Comparison of ENCODE assay signal across 15 cellular contexts in genomic region chr10:15046626-15047025, GRCh38. TPM values are rescaled to one million over a fixed set of nuclear protein-coding genes. Genes with fewer than 3 reads are reported as not detected.
A peak's percentile ranks its signal among the peaks of the same experiment; 100 is the strongest.
DNase-seq lines count a peak whose midpoint lies in the region; ATAC-seq and TF ChIP-seq lines count a peak whose summit lies in the region.
"Had no signal": no experiment of that assay in that cellular context is flagged by ENCODE, and none has a peak within 500 bp of the region (broad histone marks: within the 10 kb centered on the region; RNA-seq: fewer than 3 reads in every experiment).

No MANE protein-coding gene starts in this region.

- H3K27me3 Mint-ChIP-seq in nephron (ENCODE audit: low read depth) = no peaks in the 10 kb centered on the region
- H3K27me3 Mint-ChIP-seq in activated T-cell treated with anti-CD3 and anti-CD28 coated beads, Interleukin-2, amount 50 U/mL, for 4 hours (ENCODE audit: low read depth) = no peaks in the 10 kb centered on the region
- H3K27me3 Mint-ChIP-seq: activated CD4-positive, alpha-beta memory T cell treated with anti-CD3 and anti-CD28 coated beads, Interleukin-2, amount 10 ng/mL, durations not matched to agents 7 days and 5 days had no signal

- H3K27ac Mint-ChIP-seq in nephron = peak overlapping the region; percentile 93 to 96 (median 95)
- H3K27ac Mint-ChIP-seq: activated CD4-positive, alpha-beta memory T cell treated with anti-CD3 and anti-CD28 coated beads, Interleukin-2, amount 10 ng/mL, durations not matched to agents 7 days and 5 days; activated T-helper 1 cell treated with anti-CD3 and anti-CD28 coated beads, Interleukin-12 subunit alpha, Interleukin-12 subunit beta, Interleukin-2, Interleukin-4 antibody, amounts not matched to agents 30 ng/mL and 10 ng/mL and 1 ng/mL, durations not matched to agents 14 hours and 24 hours and 36 hours had no signal

- H3K4me1 Mint-ChIP-seq in nephron = peaks cover 8% of the 10 kb centered on the region
- H3K4me1 Mint-ChIP-seq in activated T-cell treated with anti-CD3 and anti-CD28 coated beads, Interleukin-2, amount 50 U/mL, for 4 hours (ENCODE audit: low read depth) = peaks cover 6% of the 10 kb centered on the region

- H3K4me3 Mint-ChIP-seq in nephron = peak overlapping the region in 1 of 3 experiments; percentile 18
- H3K4me3 Mint-ChIP-seq in activated T-cell treated with anti-CD3 and anti-CD28 coated beads, Interleukin-2, amount 50 U/mL, for 4 hours = no peak overlapping the region
- H3K4me3 Mint-ChIP-seq: activated CD4-positive, alpha-beta memory T cell treated with anti-CD3 and anti-CD28 coated beads, Interleukin-2, amount 10 ng/mL, durations not matched to agents 7 days and 5 days; activated T-helper 1 cell treated with anti-CD3 and anti-CD28 coated beads, Interleukin-12 subunit alpha, Interleukin-12 subunit beta, Interleukin-2, Interleukin-4 antibody, amounts not matched to agents 30 ng/mL and 10 ng/mL and 1 ng/mL, durations not matched to agents 14 hours and 24 hours and 36 hours had no signal

- DNase-seq in AG08396 (ENCODE audit: low spot score) (peak; percentile 11), LHCN-M2 (ENCODE audit: low read depth) (peak; percentile 28), dedifferentiated amniotic fluid mesenchymal stem cell (ENCODE audit: extremely low spot score) (peak; percentile 80)
- no peak for DNase-seq in activated T-cell treated with anti-CD3 and anti-CD28 coated beads, Interleukin-2, amount 50 U/mL, for 4 hours
- DNase-seq: activated CD4-positive, alpha-beta memory T cell treated with anti-CD3 and anti-CD28 coated beads, Interleukin-2, amount 10 ng/mL, durations not matched to agents 7 days and 5 days; AML-193; mucosa of descending colon; NCI-H1694; NCI-H510A; ovary had no signal

- no peaks in the 10 kb centered on the region for H3K36me3 Mint-ChIP-seq in nephron (ENCODE audit: low read depth)
- no peaks in the 10 kb centered on the region for H3K36me3 Mint-ChIP-seq in activated T-cell treated with anti-CD3 and anti-CD28 coated beads, Interleukin-2, amount 50 U/mL, for 4 hours (ENCODE audit: insufficient read depth)

- TF ChIP-seq POLR2A in GM18505 (IDR thresholded peaks at IDR 0.05; ENCODE audit: borderline replicate concordance, extremely low read depth, insufficient read depth, insufficient read length) = no peak

- no peak for TF ChIP-seq CTCF in nephron (IDR thresholded peaks at IDR 0.05; ENCODE audit: unreplicated experiment in 3 of 3)

- no peak for ATAC-seq in activated T-cell treated with anti-CD3 and anti-CD28 coated beads, Interleukin-2, amount 50 U/mL, for 4 hours
- ATAC-seq in HG02852 (IDR thresholded peaks at IDR 0.05; ENCODE audit: unreplicated experiment) = no peak
- ATAC-seq in GM18505 (IDR thresholded peaks at IDR 0.05; ENCODE audit: unreplicated experiment) = no peak
- no peak for ATAC-seq in GM18909 (IDR thresholded peaks at IDR 0.05; ENCODE audit: poor library complexity, unreplicated experiment)
- ATAC-seq: mucosa of descending colon had no signal

- no peaks in the 10 kb centered on the region for H3K9me3 Mint-ChIP-seq in nephron
- no peaks in the 10 kb centered on the region for H3K9me3 Mint-ChIP-seq in activated T-cell treated with anti-CD3 and anti-CD28 coated beads, Interleukin-2, amount 50 U/mL, for 4 hours

RNA-seq across cellular contexts. Expression of gene OLAH, which starts 2.9 kb away (rescaled TPM):
- 0.69 and 2.6 TPM in 2 replicates for total RNA-seq in LHCN-M2 (2014; rRNA removed)
- polyA plus RNA-seq in LHCN-M2 (2012) = 0.55 TPM
- not detected for total RNA-seq in activated T-cell treated with anti-CD3 and anti-CD28 coated beads, Interleukin-2, amount 50 U/mL, for 4 hours

RNA-seq across cellular contexts. Expression of gene ACBD7, which starts 42.0 kb away (rescaled TPM):
- total RNA-seq in LHCN-M2 (2014; rRNA removed) = 2.0 and 2.1 TPM in 2 replicates
- polyA plus RNA-seq in LHCN-M2 (2012) = 1.3 TPM
- under 1 TPM; 0.23 to 0.79 (median 0.52) TPM for total RNA-seq in activated T-cell treated with anti-CD3 and anti-CD28 coated beads, Interleukin-2, amount 50 U/mL, for 4 hours

RNA-seq across cellular contexts. Expression of gene RPP38, which starts 50.5 kb away (rescaled TPM):
- 14.3 and 15.1 TPM in 2 replicates for total RNA-seq in LHCN-M2 (2014; rRNA removed)
- 12.3 TPM for polyA plus RNA-seq in LHCN-M2 (2012)
- total RNA-seq in activated T-cell treated with anti-CD3 and anti-CD28 coated beads, Interleukin-2, amount 50 U/mL, for 4 hours = 10 to 100 TPM; 24.4 to 27.2 (median 25.8) TPM
